In genomic region chr20:53575481-53576194, GRCh38 we compare ENCODE assay signal across 15 cellular contexts. TPM values are rescaled to one million over a fixed set of nuclear protein-coding genes. Genes with fewer than 3 reads are reported as not detected.
DNase-seq lines count a peak whose midpoint lies in the region; ATAC-seq, FAIRE-seq and TF ChIP-seq lines count a peak whose summit lies in the region.
"Had no signal": no experiment of that assay in that cellular context is flagged by ENCODE, and none has a peak within 500 bp of the region (broad histone marks: within the 10 kb centered on the region; RNA-seq: fewer than 3 reads in every experiment).

No MANE protein-coding gene starts in this region.

- no peaks in the 10 kb centered on the region for H3K9me3 ChIP-seq in lower lobe of right lung
- H3K9me3 ChIP-seq: sigmoid colon had no signal

- CTCF ChIA-PET in RWPE1 (lab: Yijun Ruan, JAX) = interaction anchor here (0.7 to 1.2 kb wide), 2 partner anchors 15 to 364 kb away, joined by 4 to 5 read pairs; no protein-coding TSS in a partner anchor

- H3K27ac ChIP-seq in RWPE1 (peak overlapping the region; percentile 30), lower lobe of right lung (no peak overlapping the region)
- H3K27ac ChIP-seq: sigmoid colon had no signal

- H3K4me1 ChIP-seq in lower lobe of right lung = peaks cover 36% of the 10 kb centered on the region

- H3K36me3 Mint-ChIP-seq in T-helper 1 cell treated with Interleukin-12 subunit alpha and Interleukin-12 subunit beta and Interleukin-4 antibody, amounts not matched to agents 30 μg/mL and 1 μg/mL, for 36 hours (ENCODE audit: low read depth) = peaks cover 76% of the 10 kb centered on the region
- H3K36me3 Mint-ChIP-seq in dendritic cell treated with granulocyte-macrophage colony-stimulating factor and Interleukin-4, amounts not matched to agents 40 ng/mL and 50 ng/mL, for 4 days (ENCODE audit: low read depth) = peaks cover 100% of the 10 kb centered on the region
- H3K36me3 Mint-ChIP-seq in progenitor cell of endocrine pancreas (ENCODE audit: insufficient read depth) = peaks cover 43% of the 10 kb centered on the region

- H3K27me3 ChIP-seq in lower lobe of right lung (ENCODE audit: low read depth) = no peaks in the 10 kb centered on the region
- H3K27me3 ChIP-seq: sigmoid colon had no signal

- H3K4me3 ChIP-seq in lower lobe of right lung = no peak overlapping the region
- H3K4me3 ChIP-seq: sigmoid colon had no signal

- no peaks in the 10 kb centered on the region for H3K27me3 Mint-ChIP-seq in T-helper 1 cell treated with Interleukin-12 subunit alpha and Interleukin-12 subunit beta and Interleukin-4 antibody, amounts not matched to agents 30 μg/mL and 1 μg/mL, for 36 hours (ENCODE audit: low read depth)
- no peaks in the 10 kb centered on the region for H3K27me3 Mint-ChIP-seq in dendritic cell treated with granulocyte-macrophage colony-stimulating factor and Interleukin-4, amounts not matched to agents 40 ng/mL and 50 ng/mL, for 4 days
- H3K27me3 Mint-ChIP-seq in progenitor cell of endocrine pancreas = no peaks in the 10 kb centered on the region

- H3K4me3 Mint-ChIP-seq in T-helper 1 cell treated with Interleukin-12 subunit alpha and Interleukin-12 subunit beta and Interleukin-4 antibody, amounts not matched to agents 30 μg/mL and 1 μg/mL, for 36 hours = no peak overlapping the region
- H3K4me3 Mint-ChIP-seq in dendritic cell treated with granulocyte-macrophage colony-stimulating factor and Interleukin-4, amounts not matched to agents 40 ng/mL and 50 ng/mL, for 4 days = no peak overlapping the region
- H3K4me3 Mint-ChIP-seq in progenitor cell of endocrine pancreas (ENCODE audit: low read depth) = no peak overlapping the region

- no peak for TF ChIP-seq CTCF in RWPE1 (conservative IDR thresholded peaks at IDR 0.05; ENCODE audit: low read depth)
- no peak for TF ChIP-seq CTCF in progenitor cell of endocrine pancreas (IDR thresholded peaks at IDR 0.05; ENCODE audit: unreplicated experiment)
- no peak for TF ChIP-seq CTCF in lower lobe of right lung (IDR thresholded peaks at IDR 0.05)

- no peaks in the 10 kb centered on the region for H3K9me3 Mint-ChIP-seq in T-helper 1 cell treated with Interleukin-12 subunit alpha and Interleukin-12 subunit beta and Interleukin-4 antibody, amounts not matched to agents 30 μg/mL and 1 μg/mL, for 36 hours
- H3K9me3 Mint-ChIP-seq in dendritic cell treated with granulocyte-macrophage colony-stimulating factor and Interleukin-4, amounts not matched to agents 40 ng/mL and 50 ng/mL, for 4 days = no peaks in the 10 kb centered on the region
- no peaks in the 10 kb centered on the region for H3K9me3 Mint-ChIP-seq in progenitor cell of endocrine pancreas (ENCODE audit: low read depth)

- intact Hi-C loops in dendritic cell treated with granulocyte-macrophage colony-stimulating factor and Interleukin-4, amounts not matched to agents 40 ng/mL and 50 ng/mL, for 4 days (cut with micrococcal nuclease) = loop anchor here (5.0 to 10.0 kb wide), 2 partner anchors 279 to 297 kb away; no protein-coding TSS in a partner anchor
- intact Hi-C loops in lower lobe of right lung (cut with DNase I) = loop anchor here (10.0 kb wide), 1 partner anchor 339 kb away; no protein-coding TSS in a partner anchor

- FAIRE-seq in urothelium cell line (lab: Jason Lieb, UNC) = no peak

- no peak for ATAC-seq in lower lobe of right lung

- no peak for DNase-seq in T-helper 1 cell
- DNase-seq in RWPE1 (ENCODE audit: low spot score) = no peak
- DNase-seq in progenitor cell of endocrine pancreas (ENCODE audit: low spot score, unreplicated experiment) = no peak
- no peak for DNase-seq in H4 (ENCODE audit: low spot score)
- no peak for DNase-seq in lower lobe of right lung
- no peak for DNase-seq in urothelium cell line (ENCODE audit: low spot score)
- DNase-seq: 8988T; activated CD4-positive, CD25-positive, alpha-beta regulatory T cell treated with anti-CD3 and anti-CD28 coated beads, Interleukin-2, amount 50 U/mL, for 72 hours; DMS 273 treated with DMSO at 0.1 percent for 48 hours; erythroblast; NCI-H1417; sigmoid colon; SW 1271 had no signal

- peaks cover 75% of the 10 kb centered on the region for H3K36me3 ChIP-seq in lower lobe of right lung

- peak overlapping the region; percentile 59 for H3K27ac Mint-ChIP-seq in T-helper 1 cell treated with Interleukin-12 subunit alpha and Interleukin-12 subunit beta and Interleukin-4 antibody, amounts not matched to agents 30 μg/mL and 1 μg/mL, for 36 hours
- H3K27ac Mint-ChIP-seq in dendritic cell treated with granulocyte-macrophage colony-stimulating factor and Interleukin-4, amounts not matched to agents 40 ng/mL and 50 ng/mL, for 4 days = peak overlapping the region; percentile 50
- H3K27ac Mint-ChIP-seq in progenitor cell of endocrine pancreas = peak overlapping the region; percentile 51

- peaks cover 53% of the 10 kb centered on the region for H3K4me1 Mint-ChIP-seq in T-helper 1 cell treated with Interleukin-12 subunit alpha and Interleukin-12 subunit beta and Interleukin-4 antibody, amounts not matched to agents 30 μg/mL and 1 μg/mL, for 36 hours (ENCODE audit: low read depth)
- peaks cover 61% of the 10 kb centered on the region for H3K4me1 Mint-ChIP-seq in dendritic cell treated with granulocyte-macrophage colony-stimulating factor and Interleukin-4, amounts not matched to agents 40 ng/mL and 50 ng/mL, for 4 days (ENCODE audit: low read depth)
- H3K4me1 Mint-ChIP-seq in progenitor cell of endocrine pancreas (ENCODE audit: low read depth) = peaks cover 21% of the 10 kb centered on the region

- POLR2A ChIA-PET in RWPE1 (lab: Yijun Ruan, JAX; ENCODE audit: low non-redundant PET) = interaction anchor here (0.7 kb wide), 1 partner anchor 487 kb away, joined by 3 read pairs; no protein-coding TSS in a partner anchor

RNA-seq across cellular contexts. Expression of gene ZNF217, which starts 18.0 kb away (rescaled TPM):
- total RNA-seq in progenitor cell of endocrine pancreas (68.4 and 76.3 TPM in 2 replicates), lower lobe of right lung (44.8 TPM)
- total RNA-seq in H4 (2014; rRNA removed; shearing (Covaris generic)) = 8.1 and 9.7 TPM in 2 replicates
